In genomic region chr11:21484039-21484438, GRCh38 we compare ENCODE assay signal across 7 cellular contexts.
"Had no signal": no experiment of that assay in that cellular context is flagged by ENCODE, and none has a peak within 500 bp of the region (broad histone marks: within the 10 kb centered on the region; RNA-seq: fewer than 3 reads in every experiment).

No MANE protein-coding gene starts in this region.

- DNase-seq: Karpas-422, Kasumi-1, KBM-7, KG1 had no signal

- H3K9ac ChIP-seq: KMS-11 had no signal

- H3K27ac ChIP-seq: HL-60, KMS-11 had no signal

- FAIRE-seq: HTR-8/SVneo had no signal

- H3K4me2 ChIP-seq: KMS-11 had no signal
